Comparison of ENCODE assay signal across 8 cellular contexts in the genomic region with DNA sequence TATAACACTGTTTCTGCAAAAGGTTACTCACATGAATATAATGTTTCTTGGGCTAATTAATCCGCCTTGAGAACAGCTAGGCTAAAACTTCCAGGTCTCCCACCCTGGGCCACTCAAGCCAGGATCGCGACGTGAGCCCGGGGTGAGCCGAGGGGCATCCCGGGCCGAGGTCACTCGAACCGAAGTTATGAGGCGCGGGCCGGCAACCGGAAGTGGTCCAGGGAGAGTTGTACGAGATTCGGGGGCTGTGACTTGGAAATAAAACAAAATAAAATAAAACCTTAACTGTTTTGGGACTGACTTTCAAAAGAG. TPM values are rescaled to one million over a fixed set of nuclear protein-coding genes. Genes with fewer than 3 reads are reported as not detected.
DNase-seq lines count a peak whose midpoint lies in the region; ATAC-seq and TF ChIP-seq lines count a peak whose summit lies in the region.

No MANE protein-coding gene starts in this region.

- 0% methylated on average over 16 of the region's 16 CpGs for WGBS in right cardiac atrium

- H3K4me3 ChIP-seq in right cardiac atrium (ENCODE audit: low read length) = peak overlapping the region; percentile 80
- H3K4me3 ChIP-seq in skeletal muscle satellite cell (ENCODE audit: low read length) = peak overlapping the region; percentile 70

- H3K36me3 ChIP-seq in skeletal muscle satellite cell (ENCODE audit: insufficient read depth, low read length) = peaks cover 7% of the 10 kb centered on the region

- H3K9ac ChIP-seq in skeletal muscle satellite cell (ENCODE audit: low read depth, low read length) = peak overlapping the region; percentile 90

- H3K36me3 Mint-ChIP-seq in activated B cell treated with CpG ODN at 0.5 μM for 24 hours (ENCODE audit: low read depth) = peaks cover 22% of the 10 kb centered on the region

- TF ChIP-seq CTCF in activated B cell treated with CpG ODN at 0.5 μM for 24 hours (IDR thresholded peaks at IDR 0.05) = no peak

- H3K4me2 ChIP-seq in skeletal muscle satellite cell (ENCODE audit: low read length) = peak overlapping the region; percentile 78

- POLR2A ChIA-PET in activated B cell treated with CpG ODN at 0.5 μM for 24 hours (lab: Charles Lee) = interaction anchor here (1.0 kb wide), 1 partner anchor 44 kb away, joined by 14 read pairs; the partner anchor contains the start of gene FUNDC2

- H3K27me3 ChIP-seq in right cardiac atrium (ENCODE audit: control insufficient read depth, insufficient read depth) (no peaks in the 10 kb centered on the region), skeletal muscle satellite cell (ENCODE audit: control insufficient read depth, insufficient read depth, low read length) (no peaks in the 10 kb centered on the region)

- peak overlapping the region; percentile 91 for H3K27ac Mint-ChIP-seq in activated B cell treated with CpG ODN at 0.5 μM for 24 hours

- no peaks in the 10 kb centered on the region for H3K4me1 ChIP-seq in right cardiac atrium (ENCODE audit: control insufficient read depth, insufficient read depth, low read length)
- peaks cover 17% of the 10 kb centered on the region for H3K4me1 ChIP-seq in skeletal muscle satellite cell (ENCODE audit: control insufficient read depth, insufficient read depth, low read length)

- CTCF ChIA-PET in activated B cell treated with CpG ODN at 0.5 μM for 24 hours (lab: Charles Lee) = interaction anchor here (1.0 kb wide), 1 partner anchor 44 kb away, joined by 3 read pairs; the partner anchor contains the start of gene FUNDC2

- H3K4me1 Mint-ChIP-seq in activated B cell treated with CpG ODN at 0.5 μM for 24 hours = peaks cover 45% of the 10 kb centered on the region

- no peaks in the 10 kb centered on the region for H3K27me3 Mint-ChIP-seq in activated B cell treated with CpG ODN at 0.5 μM for 24 hours

- ATAC-seq in HG03025 (IDR thresholded peaks at IDR 0.05; ENCODE audit: low FRiP score, unreplicated experiment) (peak; percentile 18), activated B cell treated with CpG ODN at 0.5 μM for 24 hours (ENCODE audit: low read depth) (no peak), right cardiac atrium (peak; percentile 31 to 36)

- intact Hi-C loops in activated B cell treated with CpG ODN at 0.5 μM for 24 hours (cut with micrococcal nuclease) (loop anchor here (1.0 to 5.0 kb wide), 2 partner anchors 13 to 88 kb away; no protein-coding TSS in a partner anchor), right cardiac atrium (cut with DNase I) (no loop called here)

- peak overlapping the region; percentile 87 for H3K4me3 Mint-ChIP-seq in activated B cell treated with CpG ODN at 0.5 μM for 24 hours

- H3K9me3 ChIP-seq in right cardiac atrium (ENCODE audit: control insufficient read depth, low read length) (no peaks in the 10 kb centered on the region), skeletal muscle satellite cell (replicated peaks; ENCODE audit: low read length) (no peaks in the 10 kb centered on the region)

- peak; percentile 49 for DNase-seq in NK-92 treated with Interleukin-12 subunit alpha and Interleukin-12 subunit beta, amount 100 ng/mL, for 24 hours (lab: John Stamatoyannopoulos, UW)
- no peak for DNase-seq in NK-92 (lab: John Stamatoyannopoulos, UW; ENCODE audit: unreplicated experiment)
- no peak for DNase-seq in activated B cell treated with CpG ODN at 0.5 μM for 24 hours
- DNase-seq in right cardiac atrium = no peak
- no peak for DNase-seq in SK-N-DZ (ENCODE audit: low spot score)
- DNase-seq in stimulated activated CD4-positive, alpha-beta T cell treated with anti-CD3 and anti-CD28 coated beads, Interleukin-12 subunit alpha, Interleukin-12 subunit beta, amount 100 ng/mL, for 4 hours = no peak

- H3K9me3 Mint-ChIP-seq in activated B cell treated with CpG ODN at 0.5 μM for 24 hours = no peaks in the 10 kb centered on the region

- peak overlapping the region; percentile 98 for H3K27ac ChIP-seq in right cardiac atrium (ENCODE audit: low read length)

RNA-seq across cellular contexts. Expression of gene CMC4, which starts 0.3 kb away (rescaled TPM):
- total RNA-seq in activated B cell treated with CpG ODN at 0.5 μM for 24 hours = 4.7 and 5.3 TPM in 2 replicates
- total RNA-seq in right cardiac atrium = 10 to 100 TPM; 18.8 to 24.0 (median 21.0) TPM
- 56.3 TPM for polyA plus RNA-seq in right cardiac atrium
- total RNA-seq in skeletal muscle satellite cell (2012; rRNA removed) = 7.9 and 12.9 TPM in 2 replicates
- 15.2 and 15.7 TPM in 2 replicates for polyA plus RNA-seq in SK-N-DZ (2014; cell fraction: cytosol; rRNA removed)
- polyA plus RNA-seq in SK-N-DZ (2014; cell fraction: nucleus; rRNA removed) = 14.2 and 14.7 TPM in 2 replicates

RNA-seq across cellular contexts. Expression of gene MTCP1, which starts 0.3 kb away (rescaled TPM):
- total RNA-seq in activated B cell treated with CpG ODN at 0.5 μM for 24 hours (19.5 and 21.2 TPM in 2 replicates), right cardiac atrium (10 to 100 TPM; 46.1 to 61.0 (median 57.6) TPM)
- 95.3 TPM for polyA plus RNA-seq in right cardiac atrium
- 9.4 and 16.2 TPM in 2 replicates for total RNA-seq in skeletal muscle satellite cell (2012; rRNA removed)
- polyA plus RNA-seq in SK-N-DZ (2014; cell fraction: cytosol; rRNA removed) = 2.6 and 3.5 TPM in 2 replicates
- polyA plus RNA-seq in SK-N-DZ (2014; cell fraction: nucleus; rRNA removed) = 9.6 and 10.2 TPM in 2 replicates

RNA-seq across cellular contexts. Expression of gene BRCC3, which starts 0.7 kb away (rescaled TPM):
- total RNA-seq in activated B cell treated with CpG ODN at 0.5 μM for 24 hours (20.1 and 21.1 TPM in 2 replicates), right cardiac atrium (10 to 100 TPM; 11.7 to 15.0 (median 13.7) TPM)
- polyA plus RNA-seq in right cardiac atrium = 6.3 TPM
- total RNA-seq in skeletal muscle satellite cell (2012; rRNA removed) = 13.5 and 15.2 TPM in 2 replicates
- 10.0 and 11.2 TPM in 2 replicates for polyA plus RNA-seq in SK-N-DZ (2014; cell fraction: cytosol; rRNA removed)
- 11.1 and 19.1 TPM in 2 replicates for polyA plus RNA-seq in SK-N-DZ (2014; cell fraction: nucleus; rRNA removed)

RNA-seq across cellular contexts. Expression of gene FUNDC2, which starts 44.0 kb away (rescaled TPM):
- total RNA-seq in activated B cell treated with CpG ODN at 0.5 μM for 24 hours = 62.0 and 67.6 TPM in 2 replicates
- total RNA-seq in right cardiac atrium = 100 to 1,000 TPM; 262 to 345 (median 281) TPM
- polyA plus RNA-seq in right cardiac atrium = 384 TPM
- total RNA-seq in skeletal muscle satellite cell (2012; rRNA removed) = 31.2 and 42.6 TPM in 2 replicates
- 113 and 129 TPM in 2 replicates for polyA plus RNA-seq in SK-N-DZ (2014; cell fraction: cytosol; rRNA removed)
- polyA plus RNA-seq in SK-N-DZ (2014; cell fraction: nucleus; rRNA removed) = 61.0 and 69.9 TPM in 2 replicates

RNA-seq across cellular contexts. Expression of gene F8, which starts 48.1 kb away (rescaled TPM):
- total RNA-seq in activated B cell treated with CpG ODN at 0.5 μM for 24 hours (1.1 and 2.0 TPM in 2 replicates), right cardiac atrium (10 to 100 TPM; 34.7 to 98.8 (median 56.3) TPM)
- polyA plus RNA-seq in right cardiac atrium = 72.9 TPM
- total RNA-seq in skeletal muscle satellite cell (2012; rRNA removed) = 3.9 and 4.3 TPM in 2 replicates
- polyA plus RNA-seq in SK-N-DZ (2014; cell fraction: cytosol; rRNA removed) = 0.20 and 0.42 TPM in 2 replicates
- polyA plus RNA-seq in SK-N-DZ (2014; cell fraction: nucleus; rRNA removed) = 0.07 and 0.88 TPM in 2 replicates
